Comparison of ENCODE assay signal across 6 cellular contexts in the genomic region with DNA sequence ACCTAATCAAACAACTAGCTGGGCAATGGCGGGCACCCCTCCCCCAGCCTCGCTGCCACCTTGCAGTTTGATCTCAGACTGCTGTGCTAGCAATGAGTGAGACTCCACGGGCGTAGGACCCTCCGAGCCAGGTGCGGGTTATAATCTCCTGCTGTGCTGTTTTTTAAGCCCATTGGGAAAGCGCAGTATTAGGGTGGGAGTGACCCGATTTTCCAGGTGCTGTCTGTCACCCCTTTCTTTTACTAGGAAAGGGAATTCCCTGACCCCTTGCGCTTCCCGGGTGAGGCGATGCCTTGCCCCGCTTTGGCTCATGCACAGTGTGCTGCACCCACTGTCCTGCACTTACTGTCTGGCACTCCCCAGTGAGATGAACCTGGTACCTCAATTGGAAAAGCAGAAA.
DNase-seq lines count a peak whose midpoint lies in the region; ATAC-seq, FAIRE-seq and TF ChIP-seq lines count a peak whose summit lies in the region.
"Not testable (repeated sequence)": the region's sequence is repeated elsewhere in the genome, so short reads cannot be mapped to it uniquely, and the experiment has no call there.

No MANE protein-coding gene starts in this region.

- intact Hi-C loops in HepG2 (cut with micrococcal nuclease; ENCODE audit: unreplicated experiment): not testable (repeated sequence)

- in situ Hi-C loops in HepG2 (cut with HindIII; ENCODE audit: extremely low pct_ligation_motif_present, low pct_unique_long_range_greater_than_20kb): not testable (repeated sequence)

- H3K9ac ChIP-seq in HepG2 (ENCODE audit: insufficient read depth, low read depth, low read length): not testable (repeated sequence)

- not testable (repeated sequence) for TF ChIP-seq POLR2A in A549 (IDR thresholded peaks at IDR 0.05; ENCODE audit: low read length); HepG2 (IDR thresholded peaks at IDR 0.05; ENCODE audit: insufficient read depth in 1 of 2, low read depth in 2 of 2, low read length in 2 of 2)

- not testable (repeated sequence) for H3K9me3 ChIP-seq in A549; HepG2 (ENCODE audit: low read length)

- H3K79me2 ChIP-seq in HepG2 (ENCODE audit: insufficient read depth, low read length): not testable (repeated sequence)

- POLR2A ChIA-PET in A549 (lab: Yijun Ruan, JAX); HepG2 (lab: Yijun Ruan, JAX): not testable (repeated sequence)

- H3K4me2 ChIP-seq in A549: peak overlapping the region; percentile 43; the same call in 2 of the 3 replicates
- H3K4me2 ChIP-seq in HepG2 (ENCODE audit: low read depth, low read length): not testable (repeated sequence)

- not testable (repeated sequence) for H3K27ac ChIP-seq in A549; HepG2 (ENCODE audit: extremely low read length, insufficient read depth, low read length)

- not testable (repeated sequence) for H3K36me3 ChIP-seq in HepG2 (replicated peaks in 1 of 2; ENCODE audit: control insufficient read depth in 1 of 2, insufficient read depth in 2 of 2, low read length in 2 of 2)

- DNase-seq in A549 (ENCODE audit: low read depth in 1 of 2, low spot score in 1 of 2); HepG2 (ENCODE audit: low spot score): not testable (repeated sequence)
- DNase-seq in DMS153 (lab: John Stamatoyannopoulos, UW): peak; percentile 3
- DNase-seq in NCI-H526 (lab: John Stamatoyannopoulos, UW): peak; percentile 84 to 90
- DNase-seq in NCI-H748 treated with DMSO at 0.1 percent for 48 hours (lab: John Stamatoyannopoulos, UW): peak; percentile 76
- peak; percentile 11 to 52 for DNase-seq in SHP77 (lab: John Stamatoyannopoulos, UW)

- not testable (repeated sequence) for ATAC-seq in A549, HepG2

- H3K4me3 ChIP-seq in A549: 0 out of 3 replicates have a peak overlapping the region, but pooled peaks have one; percentile 24
- H3K4me3 ChIP-seq in HepG2 (replicated peaks in 1 of 3; ENCODE audit: insufficient read depth in 1 of 3, low read depth in 2 of 3, low read length in 3 of 3): not testable (repeated sequence)

- H4K20me1 ChIP-seq in HepG2 (ENCODE audit: insufficient read depth, low read length): not testable (repeated sequence)

- FAIRE-seq in A549 (lab: Jason Lieb, UNC); HepG2 (lab: Jason Lieb, UNC): not testable (repeated sequence)

- not testable (repeated sequence) for TF ChIP-seq CTCF in A549 (IDR thresholded peaks at IDR 0.05); HepG2 (CRISPR knock-in tag; IDR thresholded peaks at IDR 0.05)

- CTCF ChIA-PET in A549 (lab: Yijun Ruan, JAX): interaction anchor here (0.7 kb wide), 1 partner anchor 1014 kb away, joined by 3 read pairs; no protein-coding TSS in a partner anchor
- CTCF ChIA-PET in HepG2 (lab: Yijun Ruan, JAX; ENCODE audit: low intra/inter-chr PET ratio, low total read pairs): not testable (repeated sequence)

- WGBS in A549 (ENCODE audit: missing lambda C conversion rate): 22% methylated on average over 12 of the region's 12 CpGs
- WGBS in HepG2 (ENCODE audit: low lambda C conversion rate): 60% methylated on average over 7 of the region's 12 CpGs

- not testable (repeated sequence) for BruUV-seq in HepG2 (replicated peaks; lab: Mats Ljungman, UMichigan)

- not testable (repeated sequence) for H2AFZ ChIP-seq in HepG2 (ENCODE audit: low read length)

- not testable (repeated sequence) for TF ChIP-seq EP300 in A549 (IDR thresholded peaks at IDR 0.05); HepG2 (IDR thresholded peaks at IDR 0.05; ENCODE audit: low read depth in 2 of 2, low read length in 2 of 2); HepG2 (CRISPR knock-in tag; IDR thresholded peaks at IDR 0.05; ENCODE audit: borderline replicate concordance)

- not testable (repeated sequence) for H3K27me3 ChIP-seq in HepG2 (ENCODE audit: control insufficient read depth in 1 of 2, insufficient read depth in 2 of 2, low read length in 2 of 2)

- not testable (repeated sequence) for H3K4me1 ChIP-seq in A549; HepG2 (ENCODE audit: insufficient read depth, low read length)

- not testable (repeated sequence) for TF ChIP-seq RAD21 in A549 (conservative IDR thresholded peaks at IDR 0.05 in 1 of 2, IDR thresholded peaks at IDR 0.05 in 1 of 2); HepG2 (CRISPR knock-in tag; IDR thresholded peaks at IDR 0.05)

TF ChIP-seq in HepG2, 621 proteins besides CTCF, POLR2A, EP300 and RAD21:
- TF ChIP-seq, protein P1, sequence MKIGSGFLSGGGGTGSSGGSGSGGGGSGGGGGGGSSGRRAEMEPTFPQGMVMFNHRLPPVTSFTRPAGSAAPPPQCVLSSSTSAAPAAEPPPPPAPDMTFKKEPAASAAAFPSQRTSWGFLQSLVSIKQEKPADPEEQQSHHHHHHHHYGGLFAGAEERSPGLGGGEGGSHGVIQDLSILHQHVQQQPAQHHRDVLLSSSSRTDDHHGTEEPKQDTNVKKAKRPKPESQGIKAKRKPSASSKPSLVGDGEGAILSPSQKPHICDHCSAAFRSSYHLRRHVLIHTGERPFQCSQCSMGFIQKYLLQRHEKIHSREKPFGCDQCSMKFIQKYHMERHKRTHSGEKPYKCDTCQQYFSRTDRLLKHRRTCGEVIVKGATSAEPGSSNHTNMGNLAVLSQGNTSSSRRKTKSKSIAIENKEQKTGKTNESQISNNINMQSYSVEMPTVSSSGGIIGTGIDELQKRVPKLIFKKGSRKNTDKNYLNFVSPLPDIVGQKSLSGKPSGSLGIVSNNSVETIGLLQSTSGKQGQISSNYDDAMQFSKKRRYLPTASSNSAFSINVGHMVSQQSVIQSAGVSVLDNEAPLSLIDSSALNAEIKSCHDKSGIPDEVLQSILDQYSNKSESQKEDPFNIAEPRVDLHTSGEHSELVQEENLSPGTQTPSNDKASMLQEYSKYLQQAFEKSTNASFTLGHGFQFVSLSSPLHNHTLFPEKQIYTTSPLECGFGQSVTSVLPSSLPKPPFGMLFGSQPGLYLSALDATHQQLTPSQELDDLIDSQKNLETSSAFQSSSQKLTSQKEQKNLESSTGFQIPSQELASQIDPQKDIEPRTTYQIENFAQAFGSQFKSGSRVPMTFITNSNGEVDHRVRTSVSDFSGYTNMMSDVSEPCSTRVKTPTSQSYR (CRISPR knock-in tag; IDR thresholded peaks at IDR 0.05; ENCODE audit: borderline replicate concordance): peak; percentile 74
